30 cellular contexts compared by ENCODE assay signal in the genomic region with DNA sequence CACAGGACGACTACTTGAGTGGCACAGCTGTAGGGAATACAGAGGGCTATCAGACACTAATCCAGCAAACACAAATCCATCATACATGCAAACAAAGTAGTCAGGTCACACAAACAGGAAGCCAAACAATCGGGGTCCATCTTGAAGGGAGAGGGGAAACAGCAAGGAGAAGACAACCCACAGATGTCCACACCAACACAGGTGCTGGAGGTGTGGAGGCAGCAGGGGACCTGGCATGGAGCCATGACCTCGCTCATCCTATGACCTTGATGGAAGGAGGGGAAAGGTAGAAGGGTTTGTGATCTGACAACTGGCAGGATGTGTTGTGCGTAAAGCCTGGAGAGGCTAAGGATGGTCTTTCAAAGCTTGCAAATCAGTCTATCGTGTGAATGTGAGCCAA. TPM values are rescaled to one million over a fixed set of nuclear protein-coding genes. Genes with fewer than 3 reads are reported as not detected.
A peak's percentile ranks its signal among the peaks of the same experiment; 100 is the strongest.
DNase-seq lines count a peak whose midpoint lies in the region; ATAC-seq and TF ChIP-seq lines count a peak whose summit lies in the region.
"Had no signal": no experiment of that assay in that cellular context is flagged by ENCODE, and none has a peak within 500 bp of the region (broad histone marks: within the 10 kb centered on the region; RNA-seq: fewer than 3 reads in every experiment).

No MANE protein-coding gene starts in this region.

- H2BK120ac ChIP-seq in IMR-90 (ENCODE audit: low read depth, low read length), result no peak overlapping the region

- no peak overlapping the region for H3K4ac ChIP-seq in IMR-90 (ENCODE audit: low read depth, low read length)

- BruUV-seq in IMR-90 (replicated peaks; lab: Mats Ljungman, UMichigan) (no TSS peak), OCI-LY7 (replicated peaks; lab: Mats Ljungman, UMichigan) (no TSS peak)

- H4K5ac ChIP-seq in IMR-90 (ENCODE audit: low read depth, low read length), result no peak overlapping the region

- in situ Hi-C loops in IMR-90 (cut with MboI; ENCODE audit: low sequenced_read_pairs), result no loop called here

- ATAC-seq in IMR-90 (ENCODE audit: low read depth) (no peak), GM19351 (IDR thresholded peaks at IDR 0.05; ENCODE audit: unreplicated experiment) (no peak)
- ATAC-seq in stimulated activated effector memory CD8-positive, alpha-beta T cell treated with anti-CD3 and anti-CD28 coated beads, Interleukin-12 subunit alpha, Interleukin-12 subunit beta, amount 100 ng/mL, for 72 hours, result no peak
- ATAC-seq: activated CD4-positive, CD25-positive, alpha-beta regulatory T cell treated with anti-CD3 and anti-CD28 coated beads, Interleukin-2, amount 50 U/mL, for 24 hours; GM23338; left cardiac atrium; natural killer cell treated with Interleukin-12 subunit alpha and Interleukin-12 subunit beta and Interleukin-15 and Interleukin-18, amount 100 ng/mL, for 72 hours had no signal

- H3K4me3 Mint-ChIP-seq in stimulated activated effector memory CD8-positive, alpha-beta T cell treated with anti-CD3 and anti-CD28 coated beads, Interleukin-12 subunit alpha, Interleukin-12 subunit beta, amount 100 ng/mL, for 72 hours, result no peak overlapping the region
- H3K4me3 Mint-ChIP-seq: activated naive CD4-positive, alpha-beta T cell treated with anti-CD3 and anti-CD28 coated beads, Interleukin-2, amount 50 U/mL, for 24 hours; GM23338; natural killer cell treated with Interleukin-12 subunit alpha and Interleukin-12 subunit beta and Interleukin-15 and Interleukin-18, amount 100 ng/mL, for 72 hours; T-helper 2 cell treated with Interferon-gamma antibody and Interleukin-4, amounts not matched to agents 5 μg/mL and 100 μg/mL, for 36 hours had no signal

- no peak overlapping the region for H2AFZ ChIP-seq in IMR-90 (replicated peaks; ENCODE audit: low read length, poor library complexity)
- peak overlapping the region; percentile 63; the same call in 1 of the 2 replicates for H2AFZ ChIP-seq in OCI-LY7 (ENCODE audit: low read length)
- H2AFZ ChIP-seq: GM23338, parathyroid adenoma had no signal

- H3K14ac ChIP-seq in IMR-90 (replicated peaks; ENCODE audit: low read depth, low read length), result 0 out of 2 replicates have a peak overlapping the region, but pooled peaks have one; percentile 37

- no peak overlapping the region for H2AK9ac ChIP-seq in IMR-90 (replicated peaks; ENCODE audit: low read depth, low read length, poor library complexity)

- H3K9ac ChIP-seq in IMR-90 (ENCODE audit: low read depth, low read length), result no peak overlapping the region
- H3K9ac ChIP-seq: parathyroid adenoma had no signal

- H3K4me1 ChIP-seq in IMR-90 (ENCODE audit: control insufficient read depth, insufficient read depth, low read length), result no peaks in the 10 kb centered on the region
- H3K4me1 ChIP-seq in OCI-LY7 (ENCODE audit: insufficient read depth, low read length, poor library complexity, severe bottlenecking), result peaks cover 79% of the 10 kb centered on the region
- H3K4me1 ChIP-seq: esophagus squamous epithelium, parathyroid adenoma, tibial nerve had no signal

- no peaks in the 10 kb centered on the region for H3K79me2 ChIP-seq in OCI-LY7 (ENCODE audit: insufficient read depth, low read depth, low read length)
- H3K79me2 ChIP-seq: parathyroid adenoma had no signal

- TF ChIP-seq CTCF in IMR-90 (conservative IDR thresholded peaks at IDR 0.05; ENCODE audit: low read depth, low read length) (no peak), OCI-LY7 (conservative IDR thresholded peaks at IDR 0.05; ENCODE audit: low read length) (no peak), GM10248 (IDR thresholded peaks at IDR 0.05; ENCODE audit: control extremely low read depth, extremely low read depth, low read depth, missing control alignments) (no peak)

- dilution Hi-C loops in IMR-90 (cut with HindIII; ENCODE audit: low sequenced_read_pairs, unreplicated experiment), result no loop called here

- TF ChIP-seq RAD21 in IMR-90 (IDR thresholded peaks at IDR 0.05; ENCODE audit: low read length), result no peak

- H3K9me3 ChIP-seq in IMR-90 (ENCODE audit: control insufficient read depth, insufficient read depth, low read length), result no peaks in the 10 kb centered on the region
- no peaks in the 10 kb centered on the region for H3K9me3 ChIP-seq in OCI-LY7 (ENCODE audit: low read length)
- H3K9me3 ChIP-seq: esophagus squamous epithelium, tibial nerve had no signal

- peaks cover 12% of the 10 kb centered on the region for H3K4me1 Mint-ChIP-seq in stimulated activated effector memory CD8-positive, alpha-beta T cell treated with anti-CD3 and anti-CD28 coated beads, Interleukin-12 subunit alpha, Interleukin-12 subunit beta, amount 100 ng/mL, for 72 hours

- H3K9me1 ChIP-seq in IMR-90 (ENCODE audit: insufficient read depth, low read length), result no peaks in the 10 kb centered on the region

- intact Hi-C loops in IMR-90 (cut with micrococcal nuclease) (no loop called here), OCI-LY7 (cut with micrococcal nuclease; ENCODE audit: unreplicated experiment) (loop anchor here (10.0 kb wide), 1 partner anchor 269 kb away; a partner anchor contains a TSS)

- 94% methylated on average over 2 of the region's 5 CpGs; no CpG with 5 or more reads in 1 of the 2 experiments for WGBS in IMR-90 (ENCODE audit: extremely low coverage in 2 of 2, insufficient read length in 1 of 2), 2 experiments

- no peak overlapping the region for H3K56ac ChIP-seq in IMR-90 (ENCODE audit: extremely low read depth, insufficient read depth, low read length)

- no peaks in the 10 kb centered on the region for H3K9me2 ChIP-seq in OCI-LY7 (ENCODE audit: insufficient read depth, low read length)

- H4K20me1 ChIP-seq in IMR-90 (ENCODE audit: insufficient read depth, low read length) (0 out of 2 replicates have a peak, but pooled peaks cover 3% of the 10 kb centered on the region), OCI-LY7 (ENCODE audit: insufficient read depth, low read length) (no peaks in the 10 kb centered on the region)

- H3K4me2 ChIP-seq in IMR-90 (ENCODE audit: low read depth, low read length), result no peak overlapping the region
- H3K4me2 ChIP-seq in OCI-LY7 (ENCODE audit: low read length), result peak overlapping the region; percentile 67
- H3K4me2 ChIP-seq: GM23338 had no signal

- no peak overlapping the region for H2AK5ac ChIP-seq in IMR-90 (ENCODE audit: low read depth, low read length)

- H2BK20ac ChIP-seq in IMR-90 (ENCODE audit: low read depth, low read length), result no peak overlapping the region

- no peak overlapping the region for H3K23ac ChIP-seq in IMR-90 (ENCODE audit: low read depth, low read length)

- no peak overlapping the region for H4K8ac ChIP-seq in IMR-90 (ENCODE audit: low read depth in 2 of 2, low read length in 2 of 2)

- no peak overlapping the region for H3K27ac ChIP-seq in IMR-90 (ENCODE audit: insufficient read depth, low read length)
- H3K27ac ChIP-seq in OCI-LY7 (ENCODE audit: low read depth, low read length, poor library complexity, severe bottlenecking), result peak overlapping the region; percentile 96
- H3K27ac ChIP-seq: C4-2B, esophagus squamous epithelium, parathyroid adenoma, tibial nerve had no signal

- no peaks in the 10 kb centered on the region for H3K9me3 Mint-ChIP-seq in stimulated activated effector memory CD8-positive, alpha-beta T cell treated with anti-CD3 and anti-CD28 coated beads, Interleukin-12 subunit alpha, Interleukin-12 subunit beta, amount 100 ng/mL, for 72 hours
- H3K9me3 Mint-ChIP-seq: activated naive CD4-positive, alpha-beta T cell treated with anti-CD3 and anti-CD28 coated beads, Interleukin-2, amount 50 U/mL, for 24 hours; GM23338; natural killer cell treated with Interleukin-12 subunit alpha and Interleukin-12 subunit beta and Interleukin-15 and Interleukin-18, amount 100 ng/mL, for 72 hours; T-helper 2 cell treated with Interferon-gamma antibody and Interleukin-4, amounts not matched to agents 5 μg/mL and 100 μg/mL, for 36 hours had no signal

- H3K27me3 ChIP-seq in IMR-90 (ENCODE audit: control insufficient read depth, insufficient read depth, low read length), result no peaks in the 10 kb centered on the region
- H3K27me3 ChIP-seq: esophagus squamous epithelium, tibial nerve had no signal

- no peaks in the 10 kb centered on the region for H3K36me3 Mint-ChIP-seq in stimulated activated effector memory CD8-positive, alpha-beta T cell treated with anti-CD3 and anti-CD28 coated beads, Interleukin-12 subunit alpha, Interleukin-12 subunit beta, amount 100 ng/mL, for 72 hours
- H3K36me3 Mint-ChIP-seq: natural killer cell treated with Interleukin-12 subunit alpha and Interleukin-12 subunit beta and Interleukin-15 and Interleukin-18, amount 100 ng/mL, for 72 hours had no signal

- H3K4me3 ChIP-seq in IMR-90 (ENCODE audit: insufficient read depth, low read depth, low read length), result no peak overlapping the region
- H3K4me3 ChIP-seq in OCI-LY7 (ENCODE audit: low read depth, low read length, poor library complexity, severe bottlenecking), result peak overlapping the region; percentile 25
- H3K4me3 ChIP-seq: esophagus squamous epithelium, GM23338, tibial nerve had no signal

- no peak overlapping the region for H2BK15ac ChIP-seq in IMR-90 (ENCODE audit: low read depth, low read length)

- POLR2A ChIA-PET in IMR-90 (lab: Charles Lee; ENCODE audit: unreplicated experiment), result no interaction called here
- POLR2A ChIA-PET in OCI-LY7 (lab: Charles Lee), result interaction anchor here (0.6 to 2.6 kb wide), 8 partner anchors 8 to 243 kb away, joined by 3 to 13 read pairs (median 4); a partner anchor contains a TSS
- POLR2A ChIA-PET in GM10248 (lab: Yijun Ruan, JAX), result no interaction called here

- no peak overlapping the region for H3K18ac ChIP-seq in IMR-90 (ENCODE audit: low read depth, low read length)

- DNase-seq in NCI-H345 (lab: John Stamatoyannopoulos, UW) (peak; percentile 11), NCI-H345 treated with DMSO at 0.1 percent for 48 hours (lab: John Stamatoyannopoulos, UW; ENCODE audit: unreplicated experiment) (no peak), IMR-90 (no peak), OCI-LY7 (ENCODE audit: low spot score) (peak; percentile 79), NCI-H1092 (lab: John Stamatoyannopoulos, UW) (no peak), GM10248 (ENCODE audit: extremely low spot score) (no peak)
- DNase-seq in stimulated activated effector memory CD8-positive, alpha-beta T cell treated with anti-CD3 and anti-CD28 coated beads, Interleukin-12 subunit alpha, Interleukin-12 subunit beta, amount 100 ng/mL, for 72 hours (ENCODE audit: low spot score in 2 of 2), result no peak
- DNase-seq: activated CD8-positive, alpha-beta memory T cell treated with anti-CD3 and anti-CD28 coated beads for 24 hours; activated T-cell treated with anti-CD3 and anti-CD28 coated beads, Interleukin-2, amount 50 U/mL, for 48 hours; DMS79; effector memory CD4-positive, alpha-beta T cell; esophagus squamous epithelium; left cardiac atrium; NCI-H2029 treated with DMSO at 0.1 percent for 48 hours; NCI-H524 treated with DMSO at 0.1 percent for 48 hours; stimulated activated naive CD4-positive, alpha-beta T cell treated with Interleukin-2 at 50 U/mL for 16 hours had no signal

- TF ChIP-seq POLR2A in IMR-90 (IDR thresholded peaks at IDR 0.05; ENCODE audit: low read depth, low read length), result no peak

- CTCF ChIA-PET in IMR-90 (lab: Yijun Ruan, JAX), result no interaction called here
- CTCF ChIA-PET in OCI-LY7 (lab: Charles Lee; ENCODE audit: unreplicated experiment), result no interaction called here
- CTCF ChIA-PET in GM10248 (lab: Yijun Ruan, JAX), result interaction anchor here (0.9 to 2.9 kb wide), 3 partner anchors 13 to 226 kb away, joined by 3 to 8 read pairs (median 6); no protein-coding TSS in a partner anchor

- peaks cover 4% of the 10 kb centered on the region; the same call in 1 of the 2 replicates for H3K36me3 ChIP-seq in IMR-90 (ENCODE audit: control insufficient read depth, insufficient read depth, low read length)
- no peaks in the 10 kb centered on the region for H3K36me3 ChIP-seq in OCI-LY7 (ENCODE audit: insufficient read depth, low read length)

- no peak overlapping the region for H2BK5ac ChIP-seq in IMR-90 (ENCODE audit: low read depth, low read length, poor library complexity, severe bottlenecking)

- no peaks in the 10 kb centered on the region for H3K79me1 ChIP-seq in IMR-90 (ENCODE audit: low read depth in 1 of 2, low read length in 2 of 2)

- no peak overlapping the region for H4K91ac ChIP-seq in IMR-90 (ENCODE audit: insufficient read depth, low read depth, low read length)

- H3K27ac Mint-ChIP-seq in stimulated activated effector memory CD8-positive, alpha-beta T cell treated with anti-CD3 and anti-CD28 coated beads, Interleukin-12 subunit alpha, Interleukin-12 subunit beta, amount 100 ng/mL, for 72 hours, result peak overlapping the region; percentile 1
- H3K27ac Mint-ChIP-seq: activated naive CD4-positive, alpha-beta T cell treated with anti-CD3 and anti-CD28 coated beads, Interleukin-2, amount 50 U/mL, for 24 hours; GM23338; natural killer cell treated with Interleukin-12 subunit alpha and Interleukin-12 subunit beta and Interleukin-15 and Interleukin-18, amount 100 ng/mL, for 72 hours had no signal

RNA-seq across cellular contexts. Expression of a gene that starts 39.9 kb away (rescaled TPM):
- total RNA-seq in IMR-90 (2012; rRNA removed) (not detected in 2 replicates), OCI-LY7 (2022) (1.0 and 1.6 TPM in 2 replicates)
- 0.03 and 0.06 TPM in 2 replicates for polyA plus RNA-seq in IMR-90 (2012; rRNA removed)
- polyA plus RNA-seq in IMR-90 (2012; cell fraction: cytosol; rRNA removed), result 0.07 TPM in 1 of 2 replicates, not detected in the other
- polyA plus RNA-seq in IMR-90 (2012; cell fraction: nucleus; rRNA removed; ENCODE audit: low replicate concordance), result 0.21 and 0.52 TPM in 2 replicates
- 1.1 and 1.5 TPM in 2 replicates for total RNA-seq in OCI-LY7 (2014; rRNA removed; shearing (Covaris generic))
- total RNA-seq: A172, HT1080, SK-MEL-5 had no signal
- polyA plus RNA-seq: GM23338 had no signal

RNA-seq across cellular contexts. Expression of a gene that starts 54.4 kb away (rescaled TPM):
- not detected in 2 replicates for total RNA-seq in IMR-90 (2012; rRNA removed)
- polyA plus RNA-seq in IMR-90 (2012; rRNA removed), result not detected in 2 replicates
- polyA plus RNA-seq in IMR-90 (2012; cell fraction: cytosol; rRNA removed), result not detected in 2 replicates
- not detected in 2 replicates for polyA plus RNA-seq in IMR-90 (2012; cell fraction: nucleus; rRNA removed; ENCODE audit: low replicate concordance)
- not detected in 2 replicates for total RNA-seq in OCI-LY7 (2014; rRNA removed; shearing (Covaris generic))
- not detected in 2 replicates for total RNA-seq in OCI-LY7 (2022)
- total RNA-seq: A172; chondrocyte; esophagus squamous epithelium; GM23338; HT1080; left cardiac atrium; mesenteric fat pad; natural killer cell treated with Interleukin-12 subunit alpha and Interleukin-12 subunit beta and Interleukin-15 and Interleukin-18, amount 100 ng/mL, for 72 hours; SK-MEL-5; tibial nerve had no signal
- polyA plus RNA-seq: GM23338 had no signal

Comparison
In these comparisons a context has a peak if more than half of its experiments do, and no peak if none do; other contexts are left out.
1. DNase-seq: peak in NCI-H345 (single experiment) and OCI-LY7 (single experiment); none in NCI-H345 treated with DMSO at 0.1 percent for 48 hours (single experiment), IMR-90 (single experiment), stimulated activated effector memory CD8-positive, alpha-beta T cell treated with anti-CD3 and anti-CD28 coated beads, Interleukin-12 subunit alpha, Interleukin-12 subunit beta, amount 100 ng/mL, for 72 hours (0 of 2), NCI-H1092 (single experiment) and GM10248 (single experiment).